ENCODE assay signal across 9 cellular contexts in the genomic region with DNA sequence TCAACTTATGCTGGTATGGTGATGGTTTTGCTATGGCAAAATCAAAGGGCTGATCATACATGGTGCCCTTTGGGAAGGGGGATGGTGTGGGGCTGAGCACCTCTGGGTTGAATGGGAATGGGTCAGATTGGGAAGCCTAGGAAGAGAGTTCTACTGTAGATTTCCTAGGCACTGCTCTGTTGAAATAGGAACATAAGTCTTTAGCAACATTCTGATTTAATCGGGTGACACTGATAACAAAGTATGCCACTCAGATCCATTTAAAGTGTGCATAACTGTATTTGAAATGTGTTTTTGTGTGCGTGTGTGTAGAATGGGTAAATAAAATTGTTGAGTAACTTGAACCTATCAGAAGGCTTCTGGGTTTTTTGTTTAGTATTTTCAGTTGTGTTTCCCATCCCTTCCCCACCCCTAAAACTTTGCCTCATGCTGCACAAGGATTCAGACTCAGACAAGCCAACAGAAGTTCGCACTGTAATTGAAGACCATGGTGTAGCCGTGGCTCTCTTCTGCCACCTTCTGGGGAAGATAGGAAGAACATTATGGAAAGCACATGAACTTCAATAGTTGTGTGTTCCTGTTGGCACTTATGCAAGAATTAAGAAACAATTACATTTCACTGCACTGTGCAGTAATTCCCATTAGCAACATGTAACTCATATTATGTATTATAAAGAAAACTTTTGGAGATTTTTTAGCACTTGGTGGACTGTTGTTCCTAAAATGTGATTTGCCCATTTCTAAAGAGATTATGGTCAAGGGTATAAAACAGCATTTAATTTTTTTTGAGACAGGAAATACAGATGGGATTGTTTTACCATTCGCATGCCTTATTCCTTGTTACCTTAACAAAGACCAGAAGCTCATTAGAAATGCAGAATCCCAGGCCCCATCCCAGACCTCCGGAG. TPM values are rescaled to one million over a fixed set of nuclear protein-coding genes. Genes with fewer than 3 reads are reported as not detected.
DNase-seq lines count a peak whose midpoint lies in the region; ATAC-seq, FAIRE-seq and TF ChIP-seq lines count a peak whose summit lies in the region.
"Had no signal": no experiment of that assay in that cellular context is flagged by ENCODE, and none has a peak within 500 bp of the region (broad histone marks: within the 10 kb centered on the region; RNA-seq: fewer than 3 reads in every experiment).

No MANE protein-coding gene starts in this region.

- no peak for TF ChIP-seq POLR2A in HCT116 (IDR thresholded peaks at IDR 0.05; ENCODE audit: borderline replicate concordance, extremely low read depth, insufficient read depth, insufficient read length)

- DNase-seq in D721Med (ENCODE audit: insufficient read length, low spot score) = no peak
- peak; percentile 51 for DNase-seq in HCT116 (ENCODE audit: low read depth, low spot score)
- DNase-seq in NCI-H2171 treated with DMSO at 0.1 percent for 48 hours (lab: John Stamatoyannopoulos, UW) = peak; percentile 77
- DNase-seq in T47D (ENCODE audit: low read depth in 1 of 2, low spot score in 1 of 2) = peak; percentile 66 to 88
- peak; percentile 80 for DNase-seq in iris pigment epithelial cell (ENCODE audit: low read depth)
- DNase-seq in stimulated activated CD4-positive, alpha-beta T cell treated with anti-CD3 and anti-CD28 coated beads, Interleukin-1b, Interleukin-23, amount 100 ng/mL, for 24 hours (ENCODE audit: low read depth in 4 of 4, low spot score in 1 of 4) = peak in 3 of 4 experiments; percentile 34 to 45 (median 41)

- FAIRE-seq in D721Med (lab: Jason Lieb, UNC) = peak; percentile 97

- H3K4me2 ChIP-seq in HCT116 (ENCODE audit: low read length) = no peak overlapping the region

- H3K9ac ChIP-seq in HCT116 (ENCODE audit: low read length) = no peak overlapping the region

- no peaks in the 10 kb centered on the region for H3K36me3 ChIP-seq in HCT116 (ENCODE audit: control insufficient read depth in 1 of 2, insufficient read depth in 2 of 2, low read length in 2 of 2)

- H3K4me1 ChIP-seq in HCT116 (ENCODE audit: control insufficient read depth in 1 of 2, insufficient read depth in 2 of 2, low read length in 2 of 2) = no peaks in the 10 kb centered on the region

- intact Hi-C loops in HCT116 (cut with micrococcal nuclease) = loop anchor here (1.0 to 5.0 kb wide), 4 partner anchors 95 to 350 kb away; no protein-coding TSS in a partner anchor

- TF ChIP-seq RAD21 in HCT116 (IDR thresholded peaks at IDR 0.05; ENCODE audit: low read depth) = peak; percentile 93

- no TSS peak for BruUV-seq in HCT116 (replicated peaks; lab: Mats Ljungman, UMichigan)

- in situ Hi-C loops in T47D (cut with HindIII; ENCODE audit: low pct_unique_long_range_greater_than_20kb, low sequenced_read_pairs) = no loop called here

- RAD21 ChIA-PET in HCT116 (lab: Charles Lee; ENCODE audit: low non-redundant PET in 1 of 2, low total read pairs in 2 of 2, uncharacterized antibody in 2 of 2, unreplicated experiment in 2 of 2) = no interaction called here

- POLR2A ChIA-PET in HCT116 (lab: Charles Lee) = no interaction called here

- H3K79me2 ChIP-seq in HCT116 (ENCODE audit: insufficient read depth, low read length) = no peaks in the 10 kb centered on the region

- ATAC-seq in HCT116 = peak; percentile 91
- ATAC-seq in HG03039 (IDR thresholded peaks at IDR 0.05; ENCODE audit: unreplicated experiment) = no peak

- H2AFZ ChIP-seq in HCT116 (ENCODE audit: low read depth, low read length, poor library complexity, severe bottlenecking) = no peak overlapping the region

- H3K9me2 ChIP-seq in HCT116 (ENCODE audit: insufficient read depth) = no peaks in the 10 kb centered on the region

- H3K27ac ChIP-seq in HCT116 (ENCODE audit: low read depth, low read length) (no peak overlapping the region), VCaP (peak overlapping the region; percentile 14; the same call in 1 of the 2 replicates)

- TF ChIP-seq CTCF in D721Med (IDR thresholded peaks at IDR 0.05; ENCODE audit: insufficient read depth, missing control alignments) = peak; percentile 99
- peak; percentile 82 to 87 (median 84); a peak in 5 of 6 replicates for TF ChIP-seq CTCF in HCT116 (IDR thresholded peaks at IDR 0.05 in 2 of 3, conservative IDR thresholded peaks at IDR 0.05 in 1 of 3; ENCODE audit: borderline replicate concordance in 1 of 3, insufficient read depth in 1 of 3, low read depth in 2 of 3, low read length in 2 of 3)
- TF ChIP-seq CTCF in VCaP (conservative IDR thresholded peaks at IDR 0.05) = peak; percentile 95

- H3K27me3 ChIP-seq in HCT116 (ENCODE audit: insufficient read depth, low read length) = no peaks in the 10 kb centered on the region

- H3K4me3 ChIP-seq in HCT116 (replicated peaks in 1 of 2; ENCODE audit: low read depth in 1 of 2, low read length in 2 of 2) = no peak overlapping the region

- no peaks in the 10 kb centered on the region for H3K9me3 ChIP-seq in HCT116 (ENCODE audit: control insufficient read depth in 1 of 2, insufficient read depth in 1 of 2, low read depth in 1 of 2, low read length in 2 of 2)

- CTCF ChIA-PET in HCT116 (lab: Charles Lee) = interaction anchor here (1.0 kb wide), 1 partner anchor 327 kb away, joined by 3 read pairs; no protein-coding TSS in a partner anchor

- H4K20me1 ChIP-seq in HCT116 (ENCODE audit: insufficient read depth) = no peaks in the 10 kb centered on the region

TF ChIP-seq in HCT116, 20 proteins besides CTCF, POLR2A, EP300 and RAD21 (continues in another document):
- TF ChIP-seq CBX3 (IDR thresholded peaks at IDR 0.05; ENCODE audit: low read depth) (no peak), YY1 (IDR thresholded peaks at IDR 0.05; ENCODE audit: extremely low read depth, insufficient replicate concordance, low read depth, low read length) (peak; percentile 21), JUND (IDR thresholded peaks at IDR 0.05) (no peak), EZH2 (IDR thresholded peaks at IDR 0.05) (no peak), ELF1 (IDR thresholded peaks at IDR 0.05; ENCODE audit: borderline replicate concordance, low read depth) (no peak), FOSL1 (IDR thresholded peaks at IDR 0.05; ENCODE audit: low read depth) (no peak), TCF7L2 (IDR thresholded peaks at IDR 0.05; ENCODE audit: borderline replicate concordance, extremely low read depth, insufficient read depth, insufficient read length) (no peak), SP1 (IDR thresholded peaks at IDR 0.05; ENCODE audit: low read depth) (no peak), POLR2AphosphoS5 (IDR thresholded peaks at IDR 0.05; ENCODE audit: low read depth, low read length) (no peak), ZFX (IDR thresholded peaks at IDR 0.05) (no peak), EZH2phosphoT487 (IDR thresholded peaks at IDR 0.05; ENCODE audit: borderline replicate concordance) (no peak)
- TF ChIP-seq, protein P1, sequence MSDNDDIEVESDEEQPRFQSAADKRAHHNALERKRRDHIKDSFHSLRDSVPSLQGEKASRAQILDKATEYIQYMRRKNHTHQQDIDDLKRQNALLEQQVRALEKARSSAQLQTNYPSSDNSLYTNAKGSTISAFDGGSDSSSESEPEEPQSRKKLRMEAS (IDR thresholded peaks at IDR 0.05) = peak; percentile 44; the same call in 1 of the 2 replicates
- TF ChIP-seq, protein P2, sequence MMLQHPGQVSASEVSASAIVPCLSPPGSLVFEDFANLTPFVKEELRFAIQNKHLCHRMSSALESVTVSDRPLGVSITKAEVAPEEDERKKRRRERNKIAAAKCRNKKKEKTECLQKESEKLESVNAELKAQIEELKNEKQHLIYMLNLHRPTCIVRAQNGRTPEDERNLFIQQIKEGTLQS (IDR thresholded peaks at IDR 0.05) = no peak
- TF ChIP-seq, protein P3, sequence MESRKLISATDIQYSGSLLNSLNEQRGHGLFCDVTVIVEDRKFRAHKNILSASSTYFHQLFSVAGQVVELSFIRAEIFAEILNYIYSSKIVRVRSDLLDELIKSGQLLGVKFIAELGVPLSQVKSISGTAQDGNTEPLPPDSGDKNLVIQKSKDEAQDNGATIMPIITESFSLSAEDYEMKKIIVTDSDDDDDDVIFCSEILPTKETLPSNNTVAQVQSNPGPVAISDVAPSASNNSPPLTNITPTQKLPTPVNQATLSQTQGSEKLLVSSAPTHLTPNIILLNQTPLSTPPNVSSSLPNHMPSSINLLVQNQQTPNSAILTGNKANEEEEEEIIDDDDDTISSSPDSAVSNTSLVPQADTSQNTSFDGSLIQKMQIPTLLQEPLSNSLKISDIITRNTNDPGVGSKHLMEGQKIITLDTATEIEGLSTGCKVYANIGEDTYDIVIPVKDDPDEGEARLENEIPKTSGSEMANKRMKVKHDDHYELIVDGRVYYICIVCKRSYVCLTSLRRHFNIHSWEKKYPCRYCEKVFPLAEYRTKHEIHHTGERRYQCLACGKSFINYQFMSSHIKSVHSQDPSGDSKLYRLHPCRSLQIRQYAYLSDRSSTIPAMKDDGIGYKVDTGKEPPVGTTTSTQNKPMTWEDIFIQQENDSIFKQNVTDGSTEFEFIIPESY (IDR thresholded peaks at IDR 0.05; ENCODE audit: extremely low read depth, insufficient replicate concordance, low read length) = peak; percentile 21

RNA-seq across cellular contexts. Expression of a gene that starts 10.9 kb away (rescaled TPM):
- total RNA-seq in HCT116 (2021; ENCODE audit: unreplicated experiment) = not detected
- polyA plus RNA-seq in HCT116 (2012) = not detected in 2 replicates

RNA-seq across cellular contexts. Expression of a gene that starts 24.6 kb away (rescaled TPM):
- 13.9 TPM for total RNA-seq in HCT116 (2021; ENCODE audit: unreplicated experiment)
- 3.7 and 4.1 TPM in 2 replicates for polyA plus RNA-seq in HCT116 (2012)

RNA-seq across cellular contexts. Expression of a gene that starts 26.3 kb away (rescaled TPM):
- total RNA-seq in HCT116 (2021; ENCODE audit: unreplicated experiment) = 0.32 TPM
- not detected in 2 replicates for polyA plus RNA-seq in HCT116 (2012)
- total RNA-seq: T-helper 2 cell treated with Interferon-gamma antibody and Interleukin-4, amounts not matched to agents 100 ng/mL and 5 ng/mL, for 36 hours had no signal

RNA-seq across cellular contexts. Expression of a gene that starts 26.7 kb away (rescaled TPM):
- total RNA-seq in HCT116 (2021; ENCODE audit: unreplicated experiment) = 13.6 TPM
- polyA plus RNA-seq in HCT116 (2012) = 5.1 and 6.2 TPM in 2 replicates

RNA-seq across cellular contexts. Expression of a gene that starts 45.2 kb away (rescaled TPM):
- 3.6 TPM for total RNA-seq in HCT116 (2021; ENCODE audit: unreplicated experiment)
- 3.3 and 4.8 TPM in 2 replicates for polyA plus RNA-seq in HCT116 (2012)
- total RNA-seq: T-helper 2 cell treated with Interferon-gamma antibody and Interleukin-4, amounts not matched to agents 100 ng/mL and 5 ng/mL, for 36 hours had no signal
